8 cellular contexts compared by ENCODE assay signal in genomic region chr1:68173283-68174172, GRCh38. TPM values are rescaled to one million over a fixed set of nuclear protein-coding genes. Genes with fewer than 3 reads are reported as not detected.
DNase-seq lines count a peak whose midpoint lies in the region; ATAC-seq and TF ChIP-seq lines count a peak whose summit lies in the region.

No MANE protein-coding gene starts in this region.

- H3F3A ChIP-seq in PC-3 (ENCODE audit: low read length, unreplicated experiment) = no peaks in the 10 kb centered on the region

- H3K36me3 Mint-ChIP-seq in activated T-cell treated with anti-CD3 and anti-CD28 coated beads, Interleukin-2, amount 50 U/mL, for 4 hours (ENCODE audit: insufficient read depth) = no peaks in the 10 kb centered on the region

- H3K9ac ChIP-seq in PC-3 (ENCODE audit: low read length) = no peak overlapping the region
- no peak overlapping the region for H3K9ac ChIP-seq in trophoblast cell (ENCODE audit: low read length)

- H3K27me3 Mint-ChIP-seq in activated T-cell treated with anti-CD3 and anti-CD28 coated beads, Interleukin-2, amount 50 U/mL, for 4 hours (ENCODE audit: low read depth) = no peaks in the 10 kb centered on the region

- WGBS in trophoblast cell (ENCODE audit: extremely low coverage, insufficient coverage, insufficient read length) = no CpG with 5 or more reads among the region's 9 CpGs

- H3K79me2 ChIP-seq in PC-3 (ENCODE audit: low read length) (no peaks in the 10 kb centered on the region), trophoblast cell (ENCODE audit: control insufficient read depth, insufficient read depth, low read length, poor library complexity) (peaks cover 6% of the 10 kb centered on the region)

- peak overlapping the region; percentile 54 for H3K4ac ChIP-seq in trophoblast cell (ENCODE audit: low read depth, low read length)

- no peak overlapping the region for H3K23ac ChIP-seq in trophoblast cell (ENCODE audit: low read length)

- H3K4me3 Mint-ChIP-seq in activated T-cell treated with anti-CD3 and anti-CD28 coated beads, Interleukin-2, amount 50 U/mL, for 4 hours = no peak overlapping the region

- H2AK5ac ChIP-seq in trophoblast cell (ENCODE audit: low read length) = peak overlapping the region; percentile 22

- H3K4me2 ChIP-seq in PC-3 (ENCODE audit: low read length) (peak overlapping the region; percentile 77), trophoblast cell (ENCODE audit: low read length) (no peak overlapping the region)

- no peaks in the 10 kb centered on the region for H3K9me3 Mint-ChIP-seq in activated T-cell treated with anti-CD3 and anti-CD28 coated beads, Interleukin-2, amount 50 U/mL, for 4 hours

- peaks cover 51% of the 10 kb centered on the region for H3K4me1 ChIP-seq in PC-3 (ENCODE audit: insufficient read depth, low read length)
- peaks cover 16 to 20% of the 10 kb centered on the region in 2 experiments for H3K4me1 ChIP-seq in trophoblast cell (ENCODE audit: control insufficient read depth in 1 of 2, insufficient read depth in 2 of 2, low read length in 2 of 2)

- H3K79me1 ChIP-seq in trophoblast cell (ENCODE audit: low read length) = peaks cover 4% of the 10 kb centered on the region

- H2BK5ac ChIP-seq in trophoblast cell (ENCODE audit: low read depth, low read length, poor library complexity) = peak overlapping the region; percentile 16

- no peaks in the 10 kb centered on the region for H4K20me1 ChIP-seq in PC-3 (ENCODE audit: low read length)

- CTCF ChIA-PET in PC-3 (lab: Charles Lee) = interaction anchor here (0.5 to 1.0 kb wide), 2 partner anchors 32 to 57 kb away, joined by 3 to 4 read pairs; no protein-coding TSS in a partner anchor

- H3K36me3 ChIP-seq in PC-3 (ENCODE audit: low read depth, low read length) (no peaks in the 10 kb centered on the region), trophoblast cell (ENCODE audit: control insufficient read depth in 1 of 2, insufficient read depth in 2 of 2, low read length in 2 of 2) (peaks cover 0 to 12% of the 10 kb centered on the region in 2 experiments)

- H2BK12ac ChIP-seq in trophoblast cell (ENCODE audit: low read length) = peak overlapping the region; percentile 46

- H2AFZ ChIP-seq in PC-3 (ENCODE audit: low read length) (peak overlapping the region; percentile 39), trophoblast cell (ENCODE audit: insufficient read depth, low read length, poor library complexity) (no peak overlapping the region)

- peak overlapping the region; percentile 54 for H3K18ac ChIP-seq in trophoblast cell (ENCODE audit: low read length)

- intact Hi-C loops in PC-3 (cut with micrococcal nuclease) = loop anchor here (5.0 kb wide), 1 partner anchor 51 kb away; no protein-coding TSS in a partner anchor

- ATAC-seq in PC-3 = peak; percentile 81
- ATAC-seq in activated T-cell treated with anti-CD3 and anti-CD28 coated beads, Interleukin-2, amount 50 U/mL, for 4 hours = no peak

- H3K9me2 ChIP-seq in PC-3 (replicated peaks; ENCODE audit: low read length) = no peaks in the 10 kb centered on the region

- H3K4me1 Mint-ChIP-seq in activated T-cell treated with anti-CD3 and anti-CD28 coated beads, Interleukin-2, amount 50 U/mL, for 4 hours (ENCODE audit: low read depth) = no peaks in the 10 kb centered on the region

- DNase-seq in DMS53 treated with DMSO at 0.1 percent for 48 hours (lab: John Stamatoyannopoulos, UW; ENCODE audit: unreplicated experiment) (peak; percentile 84), PC-3 (peak; percentile 59), fibroblast of pulmonary artery (ENCODE audit: low read depth) (peak; percentile 42), trophoblast cell (no peak), NK-92 (lab: John Stamatoyannopoulos, UW; ENCODE audit: unreplicated experiment) (no peak), CD1c-positive myeloid dendritic cell (ENCODE audit: extremely low spot score) (no peak), SW 1271 (lab: John Stamatoyannopoulos, UW) (no peak)
- no peak for DNase-seq in activated T-cell treated with anti-CD3 and anti-CD28 coated beads, Interleukin-2, amount 50 U/mL, for 4 hours

- H3K27ac ChIP-seq in PC-3 (ENCODE audit: low read length) = 0 out of 2 replicates have a peak overlapping the region, but pooled peaks have one; percentile 13
- peak overlapping the region; percentile 46 for H3K27ac ChIP-seq in trophoblast cell (ENCODE audit: low read depth, low read length)

- no peak overlapping the region for H4K91ac ChIP-seq in trophoblast cell (ENCODE audit: low read depth, low read length)

- peak overlapping the region; percentile 13 for H4K8ac ChIP-seq in trophoblast cell (ENCODE audit: low read depth, low read length)

- POLR2A ChIA-PET in PC-3 (lab: Charles Lee; ENCODE audit: unreplicated experiment) = interaction anchor here (0.5 to 0.6 kb wide), 4 partner anchors 36 to 148 kb away, joined by 3 to 8 read pairs (median 4); no protein-coding TSS in a partner anchor

- TF ChIP-seq CTCF in PC-3 (conservative IDR thresholded peaks at IDR 0.05; ENCODE audit: low read depth, low read length) = no peak
- TF ChIP-seq CTCF in fibroblast of pulmonary artery (IDR thresholded peaks at IDR 0.05; ENCODE audit: low read length, missing control alignments) = no peak

- H3K4me3 ChIP-seq in PC-3 (ENCODE audit: low read length) = peak overlapping the region; percentile 44
- peak overlapping the region; percentile 21 for H3K4me3 ChIP-seq in fibroblast of pulmonary artery (replicated peaks; ENCODE audit: low read depth, low read length)
- H3K4me3 ChIP-seq in trophoblast cell (ENCODE audit: low read depth, low read length) = no peak overlapping the region

- no peak overlapping the region for H2BK120ac ChIP-seq in trophoblast cell (ENCODE audit: insufficient read depth, low read length, poor library complexity)

- H3K14ac ChIP-seq in trophoblast cell (ENCODE audit: low read length) = no peak overlapping the region

- no TSS peak for BruUV-seq in PC-3 (replicated peaks; lab: Mats Ljungman, UMichigan)

- H3K9me3 ChIP-seq in PC-3 (ENCODE audit: low read length) = no peaks in the 10 kb centered on the region
- no peaks in the 10 kb centered on the region for H3K9me3 ChIP-seq in trophoblast cell (ENCODE audit: insufficient read depth, low read depth, low read length)

- no peak overlapping the region for H4K12ac ChIP-seq in trophoblast cell (ENCODE audit: low read depth, low read length)

- no peaks in the 10 kb centered on the region for H3K27me3 ChIP-seq in PC-3 (ENCODE audit: low read length)
- no peaks in the 10 kb centered on the region for H3K27me3 ChIP-seq in trophoblast cell (ENCODE audit: insufficient read depth, low read length)

RNA-seq across cellular contexts. Expression of gene WLS, which starts 58.8 kb away (rescaled TPM):
- 15.3 and 19.1 TPM in 2 replicates for total RNA-seq in PC-3 (2014; rRNA removed)
- polyA plus RNA-seq in trophoblast cell (2013) = 633 and 667 TPM in 2 replicates
- total RNA-seq in activated T-cell treated with anti-CD3 and anti-CD28 coated beads, Interleukin-2, amount 50 U/mL, for 4 hours = under 1 TPM; 0.23 to 0.33 (median 0.32) TPM

Comparison
In these comparisons a context has a peak if more than half of its experiments do, and no peak if none do; other contexts are left out.
1. DNase-seq: peak in DMS53 treated with DMSO at 0.1 percent for 48 hours (single experiment), PC-3 (single experiment) and fibroblast of pulmonary artery (single experiment); none in trophoblast cell (0 of 2), NK-92 (single experiment), activated T-cell treated with anti-CD3 and anti-CD28 coated beads, Interleukin-2, amount 50 U/mL, for 4 hours (single experiment), CD1c-positive myeloid dendritic cell (single experiment) and SW 1271 (0 of 2).
2. RNA of gene WLS, which starts 58.8 kb away (total RNA-seq): 15.3 to 19.1 TPM in PC-3; 0.23 to 0.33 TPM in activated T-cell treated with anti-CD3 and anti-CD28 coated beads, Interleukin-2, amount 50 U/mL, for 4 hours; every median in the first group is over 10 times any median in the second.